Comparison of ENCODE assay signal across 1 cellular context in the genomic region with DNA sequence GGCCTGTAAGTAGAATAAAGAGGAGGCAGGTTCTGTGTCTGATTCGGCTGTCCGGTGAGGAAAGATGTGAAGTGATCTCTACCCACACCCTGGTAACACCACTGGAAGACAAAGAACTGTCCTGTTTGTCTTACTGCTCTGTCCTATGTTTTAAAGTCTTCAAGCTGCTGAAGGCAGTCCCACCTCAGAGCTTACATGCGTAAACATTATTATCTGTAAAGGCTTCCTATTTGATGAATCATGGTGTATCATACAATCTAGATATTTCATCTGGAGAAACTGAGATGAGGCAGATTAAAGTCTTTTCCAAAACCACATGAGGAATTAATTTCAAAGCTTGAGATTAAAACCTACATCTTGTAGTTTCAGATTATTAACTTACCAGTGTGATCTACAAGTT.
TF ChIP-seq lines count a peak whose summit lies in the region.

No MANE protein-coding gene starts in this region.

TF ChIP-seq in SK-N-SH treated with all-trans-retinoic acid at 6 μM for 48 hours, 23 proteins besides CTCF, POLR2A, EP300 and RAD21 (continued from another document):
- TF ChIP-seq, protein P1, sequence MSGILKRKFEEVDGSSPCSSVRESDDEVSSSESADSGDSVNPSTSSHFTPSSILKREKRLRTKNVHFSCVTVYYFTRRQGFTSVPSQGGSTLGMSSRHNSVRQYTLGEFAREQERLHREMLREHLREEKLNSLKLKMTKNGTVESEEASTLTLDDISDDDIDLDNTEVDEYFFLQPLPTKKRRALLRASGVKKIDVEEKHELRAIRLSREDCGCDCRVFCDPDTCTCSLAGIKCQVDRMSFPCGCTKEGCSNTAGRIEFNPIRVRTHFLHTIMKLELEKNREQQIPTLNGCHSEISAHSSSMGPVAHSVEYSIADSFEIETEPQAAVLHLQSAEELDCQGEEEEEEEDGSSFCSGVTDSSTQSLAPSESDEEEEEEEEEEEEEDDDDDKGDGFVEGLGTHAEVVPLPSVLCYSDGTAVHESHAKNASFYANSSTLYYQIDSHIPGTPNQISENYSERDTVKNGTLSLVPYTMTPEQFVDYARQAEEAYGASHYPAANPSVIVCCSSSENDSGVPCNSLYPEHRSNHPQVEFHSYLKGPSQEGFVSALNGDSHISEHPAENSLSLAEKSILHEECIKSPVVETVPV (CRISPR knock-in tag; IDR thresholded peaks at IDR 0.05), result no peak
